ENCODE assay signal across 12 cellular contexts in genomic region chr10:11716704-11717103, GRCh38.
"Had no signal": no experiment of that assay in that cellular context is flagged by ENCODE, and none has a peak within 500 bp of the region (broad histone marks: within the 10 kb centered on the region; RNA-seq: fewer than 3 reads in every experiment).

No MANE protein-coding gene starts in this region.

- DNase-seq: activated B cell treated with CpG ODN at 0.5 μM for 24 hours; activated CD4-positive, alpha-beta T cell treated with anti-CD3 and anti-CD28 coated beads, Interleukin-2, amount 10 ng/mL, durations not matched to agents 24 days and 14 days; activated naive CD4-positive, alpha-beta T cell treated with Interleukin-2 at 50 U/mL for 16 hours; activated naive CD8-positive, alpha-beta T cell treated with anti-CD3 and anti-CD28 coated beads, Interleukin-2, amount 50 U/mL, for 24 hours; effector memory CD8-positive, alpha-beta T cell; stimulated activated CD4-positive, alpha-beta T cell treated with anti-CD3 and anti-CD28 coated beads, Interleukin-2, amount 100 ng/mL, for 48 hours; stimulated activated naive CD8-positive, alpha-beta T cell treated with anti-CD3 and anti-CD28 coated beads, Interleukin-15, Interleukin-2, amounts not matched to agents 100 U/mL and 50 U/mL, for 24 hours; T-helper 17 cell had no signal

- H3K27ac Mint-ChIP-seq: activated B cell treated with CpG ODN at 0.5 μM for 24 hours; activated CD4-positive, alpha-beta T cell treated with anti-CD3 and anti-CD28 coated beads, Interleukin-2, amount 10 ng/mL, durations not matched to agents 24 days and 14 days; activated naive CD8-positive, alpha-beta T cell treated with anti-CD3 and anti-CD28 coated beads, Interleukin-2, amount 50 U/mL, for 24 hours; effector memory CD8-positive, alpha-beta T cell; nephron; T-helper 17 cell had no signal

- H3K36me3 Mint-ChIP-seq: memory B cell had no signal

- H3K27ac ChIP-seq: coronary artery had no signal

- FAIRE-seq: astrocyte had no signal

- ATAC-seq: activated naive CD8-positive, alpha-beta T cell treated with anti-CD3 and anti-CD28 coated beads, Interleukin-2, amount 50 U/mL, for 24 hours; effector memory CD8-positive, alpha-beta T cell; stimulated activated naive CD8-positive, alpha-beta T cell treated with anti-CD3 and anti-CD28 coated beads, Interleukin-15, Interleukin-2, amounts not matched to agents 100 U/mL and 50 U/mL, for 24 hours; T-helper 17 cell had no signal

- H3K27me3 Mint-ChIP-seq: activated B cell treated with CpG ODN at 0.5 μM for 24 hours, memory B cell had no signal

- H3K4me3 ChIP-seq: coronary artery had no signal

- H3K4me3 Mint-ChIP-seq: activated B cell treated with CpG ODN at 0.5 μM for 24 hours; activated CD4-positive, alpha-beta T cell treated with anti-CD3 and anti-CD28 coated beads, Interleukin-2, amount 10 ng/mL, durations not matched to agents 24 days and 14 days; activated naive CD8-positive, alpha-beta T cell treated with anti-CD3 and anti-CD28 coated beads, Interleukin-2, amount 50 U/mL, for 24 hours; effector memory CD8-positive, alpha-beta T cell; nephron; T-helper 17 cell had no signal

- H3K9me3 Mint-ChIP-seq: activated CD4-positive, alpha-beta T cell treated with anti-CD3 and anti-CD28 coated beads, Interleukin-2, amount 10 ng/mL, durations not matched to agents 24 days and 14 days; effector memory CD8-positive, alpha-beta T cell; memory B cell had no signal
